ENCODE assay signal across 2 cellular contexts in the genomic region with DNA sequence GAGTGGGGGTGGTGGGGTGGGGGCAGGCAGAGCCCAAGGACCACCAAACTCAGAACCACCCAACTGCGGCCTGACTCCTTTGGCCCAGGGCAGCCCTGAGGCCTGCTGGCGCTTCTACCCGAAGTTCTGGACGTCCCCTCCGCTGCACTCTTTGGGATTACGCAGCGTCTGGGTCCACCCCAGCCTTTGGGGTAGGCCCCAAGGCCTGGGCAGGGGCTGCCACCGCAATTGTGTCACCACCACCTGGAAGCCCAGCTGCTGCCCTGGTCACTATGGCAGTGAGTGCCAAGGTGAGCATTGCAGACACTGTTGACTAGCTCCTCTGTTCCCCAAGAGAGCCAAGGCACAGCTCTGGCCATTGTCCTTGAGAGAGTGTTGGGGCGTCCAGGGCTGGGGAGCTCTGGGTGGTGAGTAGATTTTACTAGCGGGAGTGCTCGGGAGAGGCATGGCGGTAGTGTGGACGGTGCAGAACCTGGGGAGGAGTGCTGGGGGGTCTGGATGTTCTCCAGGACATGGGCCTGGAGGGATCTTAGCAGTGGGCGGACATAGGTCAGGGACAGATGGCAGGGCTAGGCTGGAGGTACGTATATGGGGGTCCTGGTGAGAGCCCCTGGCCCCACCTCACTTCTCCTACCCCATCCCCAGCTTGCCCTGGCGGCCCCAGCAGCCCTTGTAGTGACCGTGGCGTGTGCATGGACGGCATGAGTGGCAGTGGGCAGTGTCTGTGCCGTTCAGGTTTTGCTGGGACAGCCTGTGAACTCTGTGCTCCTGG.
A peak's percentile ranks its signal among the peaks of the same experiment; 100 is the strongest.
TF ChIP-seq lines count a peak whose summit lies in the region.

No MANE protein-coding gene starts in this region.

TF ChIP-seq in K562, 482 proteins besides CTCF, POLR2A, EP300 and RAD21:
- TF ChIP-seq RFX7 (CRISPR knock-in tag; IDR thresholded peaks at IDR 0.05) = no peak
- TF ChIP-seq, protein P1, sequence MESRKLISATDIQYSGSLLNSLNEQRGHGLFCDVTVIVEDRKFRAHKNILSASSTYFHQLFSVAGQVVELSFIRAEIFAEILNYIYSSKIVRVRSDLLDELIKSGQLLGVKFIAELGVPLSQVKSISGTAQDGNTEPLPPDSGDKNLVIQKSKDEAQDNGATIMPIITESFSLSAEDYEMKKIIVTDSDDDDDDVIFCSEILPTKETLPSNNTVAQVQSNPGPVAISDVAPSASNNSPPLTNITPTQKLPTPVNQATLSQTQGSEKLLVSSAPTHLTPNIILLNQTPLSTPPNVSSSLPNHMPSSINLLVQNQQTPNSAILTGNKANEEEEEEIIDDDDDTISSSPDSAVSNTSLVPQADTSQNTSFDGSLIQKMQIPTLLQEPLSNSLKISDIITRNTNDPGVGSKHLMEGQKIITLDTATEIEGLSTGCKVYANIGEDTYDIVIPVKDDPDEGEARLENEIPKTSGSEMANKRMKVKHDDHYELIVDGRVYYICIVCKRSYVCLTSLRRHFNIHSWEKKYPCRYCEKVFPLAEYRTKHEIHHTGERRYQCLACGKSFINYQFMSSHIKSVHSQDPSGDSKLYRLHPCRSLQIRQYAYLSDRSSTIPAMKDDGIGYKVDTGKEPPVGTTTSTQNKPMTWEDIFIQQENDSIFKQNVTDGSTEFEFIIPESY (CRISPR knock-in tag; IDR thresholded peaks at IDR 0.05) = 0 out of 2 replicates have a peak, but pooled peaks have one; percentile 21

TF ChIP-seq in HepG2, 621 proteins besides CTCF, POLR2A, EP300 and RAD21:
- TF ChIP-seq ZNF207 (IDR thresholded peaks at IDR 0.05; ENCODE audit: borderline replicate concordance) = no peak
- no peak for TF ChIP-seq SOX13 (IDR thresholded peaks at IDR 0.05)
- TF ChIP-seq SOX13 (CRISPR knock-in tag; conservative IDR thresholded peaks at IDR 0.05 in 1 of 2, IDR thresholded peaks at IDR 0.05 in 1 of 2) = no peak
- no peak for TF ChIP-seq ZNF44 (CRISPR knock-in tag; IDR thresholded peaks at IDR 0.05)
- TF ChIP-seq FOXA1 (IDR thresholded peaks at IDR 0.05) = no peak
- no peak for TF ChIP-seq FOXA1 (CRISPR knock-in tag; IDR thresholded peaks at IDR 0.05)
- TF ChIP-seq, protein P2, sequence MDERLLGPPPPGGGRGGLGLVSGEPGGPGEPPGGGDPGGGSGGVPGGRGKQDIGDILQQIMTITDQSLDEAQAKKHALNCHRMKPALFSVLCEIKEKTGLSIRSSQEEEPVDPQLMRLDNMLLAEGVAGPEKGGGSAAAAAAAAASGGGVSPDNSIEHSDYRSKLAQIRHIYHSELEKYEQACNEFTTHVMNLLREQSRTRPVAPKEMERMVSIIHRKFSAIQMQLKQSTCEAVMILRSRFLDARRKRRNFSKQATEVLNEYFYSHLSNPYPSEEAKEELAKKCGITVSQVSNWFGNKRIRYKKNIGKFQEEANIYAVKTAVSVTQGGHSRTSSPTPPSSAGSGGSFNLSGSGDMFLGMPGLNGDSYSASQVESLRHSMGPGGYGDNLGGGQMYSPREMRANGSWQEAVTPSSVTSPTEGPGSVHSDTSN (CRISPR knock-in tag; IDR thresholded peaks at IDR 0.05) = no peak
- no peak for TF ChIP-seq TCF7L2 (IDR thresholded peaks at IDR 0.05; ENCODE audit: low read depth, low read length)
- TF ChIP-seq MAFK (conservative IDR thresholded peaks at IDR 0.05 in 1 of 2, IDR thresholded peaks at IDR 0.05 in 1 of 2; ENCODE audit: low read length in 2 of 2) = no peak
- TF ChIP-seq SRSF1 (optimal IDR thresholded peaks at IDR 0.05; ENCODE audit: low read depth, low read length) = no peak
- TF ChIP-seq, protein P3, sequence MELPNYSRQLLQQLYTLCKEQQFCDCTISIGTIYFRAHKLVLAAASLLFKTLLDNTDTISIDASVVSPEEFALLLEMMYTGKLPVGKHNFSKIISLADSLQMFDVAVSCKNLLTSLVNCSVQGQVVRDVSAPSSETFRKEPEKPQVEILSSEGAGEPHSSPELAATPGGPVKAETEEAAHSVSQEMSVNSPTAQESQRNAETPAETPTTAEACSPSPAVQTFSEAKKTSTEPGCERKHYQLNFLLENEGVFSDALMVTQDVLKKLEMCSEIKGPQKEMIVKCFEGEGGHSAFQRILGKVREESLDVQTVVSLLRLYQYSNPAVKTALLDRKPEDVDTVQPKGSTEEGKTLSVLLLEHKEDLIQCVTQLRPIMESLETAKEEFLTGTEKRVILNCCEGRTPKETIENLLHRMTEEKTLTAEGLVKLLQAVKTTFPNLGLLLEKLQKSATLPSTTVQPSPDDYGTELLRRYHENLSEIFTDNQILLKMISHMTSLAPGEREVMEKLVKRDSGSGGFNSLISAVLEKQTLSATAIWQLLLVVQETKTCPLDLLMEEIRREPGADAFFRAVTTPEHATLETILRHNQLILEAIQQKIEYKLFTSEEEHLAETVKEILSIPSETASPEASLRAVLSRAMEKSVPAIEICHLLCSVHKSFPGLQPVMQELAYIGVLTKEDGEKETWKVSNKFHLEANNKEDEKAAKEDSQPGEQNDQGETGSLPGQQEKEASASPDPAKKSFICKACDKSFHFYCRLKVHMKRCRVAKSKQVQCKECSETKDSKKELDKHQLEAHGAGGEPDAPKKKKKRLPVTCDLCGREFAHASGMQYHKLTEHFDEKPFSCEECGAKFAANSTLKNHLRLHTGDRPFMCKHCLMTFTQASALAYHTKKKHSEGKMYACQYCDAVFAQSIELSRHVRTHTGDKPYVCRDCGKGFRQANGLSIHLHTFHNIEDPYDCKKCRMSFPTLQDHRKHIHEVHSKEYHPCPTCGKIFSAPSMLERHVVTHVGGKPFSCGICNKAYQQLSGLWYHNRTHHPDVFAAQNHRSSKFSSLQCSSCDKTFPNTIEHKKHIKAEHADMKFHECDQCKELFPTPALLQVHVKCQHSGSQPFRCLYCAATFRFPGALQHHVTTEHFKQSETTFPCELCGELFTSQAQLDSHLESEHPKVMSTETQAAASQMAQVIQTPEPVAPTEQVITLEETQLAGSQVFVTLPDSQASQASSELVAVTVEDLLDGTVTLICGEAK (IDR thresholded peaks at IDR 0.05) = no peak
- TF ChIP-seq, protein P3 (CRISPR knock-in tag; IDR thresholded peaks at IDR 0.05) = no peak
- TF ChIP-seq FOXA3 (CRISPR knock-in tag; IDR thresholded peaks at IDR 0.05) = no peak
TF ChIP-seq in HepG2: peak in this region for 0.
